14 cellular contexts compared by ENCODE assay signal in genomic region chr1:30708361-30708728, GRCh38. TPM values are rescaled to one million over a fixed set of nuclear protein-coding genes. Genes with fewer than 3 reads are reported as not detected.
"Had no signal": no experiment of that assay in that cellular context is flagged by ENCODE, and none has a peak within 500 bp of the region (broad histone marks: within the 10 kb centered on the region; RNA-seq: fewer than 3 reads in every experiment).

No MANE protein-coding gene starts in this region.

- H3K36me3 ChIP-seq: adrenal gland, colonic mucosa, esophagus muscularis mucosa, tibial artery, uterus, WERI-Rb-1 had no signal

- H3K27ac ChIP-seq: adrenal gland, colonic mucosa, esophagus muscularis mucosa, psoas muscle, tibial artery, uterus had no signal

- H3K4me1 ChIP-seq: colonic mucosa had no signal

- H3K4me1 Mint-ChIP-seq: activated CD4-positive, alpha-beta memory T cell treated with anti-CD3 and anti-CD28 coated beads, Interleukin-2, amount 10 ng/mL, durations not matched to agents 7 days and 5 days; activated naive CD4-positive, alpha-beta T cell treated with anti-CD3 and anti-CD28 coated beads, Interleukin-2, amount 50 U/mL, for 24 hours had no signal

- H3K4me3 Mint-ChIP-seq: activated CD4-positive, alpha-beta memory T cell treated with anti-CD3 and anti-CD28 coated beads, Interleukin-2, amount 10 ng/mL, durations not matched to agents 7 days and 5 days; activated naive CD4-positive, alpha-beta T cell treated with anti-CD3 and anti-CD28 coated beads, Interleukin-2, amount 50 U/mL, for 24 hours; activated T-cell treated with anti-CD3 and anti-CD28 coated beads, Interleukin-2, amount 50 U/mL, for 24 hours; neural crest cell had no signal

- H3K4me3 ChIP-seq: adrenal gland, colonic mucosa, esophagus muscularis mucosa, lung, psoas muscle, tibial artery, uterus had no signal

- H3K36me3 Mint-ChIP-seq: activated naive CD4-positive, alpha-beta T cell treated with anti-CD3 and anti-CD28 coated beads, Interleukin-2, amount 50 U/mL, for 24 hours had no signal

- H3K9me3 ChIP-seq: adrenal gland, colonic mucosa, esophagus muscularis mucosa, psoas muscle, tibial artery, uterus had no signal

- H3K27me3 ChIP-seq: adrenal gland, colonic mucosa, esophagus muscularis mucosa, uterus had no signal

- H3K9me3 Mint-ChIP-seq: activated CD4-positive, alpha-beta memory T cell treated with anti-CD3 and anti-CD28 coated beads, Interleukin-2, amount 10 ng/mL, durations not matched to agents 7 days and 5 days; activated naive CD4-positive, alpha-beta T cell treated with anti-CD3 and anti-CD28 coated beads, Interleukin-2, amount 50 U/mL, for 24 hours; activated T-cell treated with anti-CD3 and anti-CD28 coated beads, Interleukin-2, amount 50 U/mL, for 24 hours; neural crest cell had no signal

- H3K27ac Mint-ChIP-seq: activated CD4-positive, alpha-beta memory T cell treated with anti-CD3 and anti-CD28 coated beads, Interleukin-2, amount 10 ng/mL, durations not matched to agents 7 days and 5 days; activated naive CD4-positive, alpha-beta T cell treated with anti-CD3 and anti-CD28 coated beads, Interleukin-2, amount 50 U/mL, for 24 hours; activated T-cell treated with anti-CD3 and anti-CD28 coated beads, Interleukin-2, amount 50 U/mL, for 24 hours had no signal

- H3K27me3 Mint-ChIP-seq: activated naive CD4-positive, alpha-beta T cell treated with anti-CD3 and anti-CD28 coated beads, Interleukin-2, amount 50 U/mL, for 24 hours had no signal

RNA-seq across cellular contexts. Expression of gene MATN1, which starts 15.0 kb away (rescaled TPM):
- total RNA-seq: activated CD4-positive, alpha-beta memory T cell treated with anti-CD3 and anti-CD28 coated beads, Interleukin-2, amount 10 ng/mL, durations not matched to agents 7 days and 5 days; colonic mucosa; esophagus muscularis mucosa; psoas muscle; subcutaneous adipose tissue had no signal

RNA-seq across cellular contexts. Expression of gene LAPTM5, which starts 49.2 kb away (rescaled TPM):
- total RNA-seq: osteocyte had no signal
